8 cellular contexts compared by ENCODE assay signal in genomic region chr12:108560752-108561719, GRCh38. TPM values are rescaled to one million over a fixed set of nuclear protein-coding genes. Genes with fewer than 3 reads are reported as not detected.
DNase-seq lines count a peak whose midpoint lies in the region; TF ChIP-seq lines count a peak whose summit lies in the region.

Gene SART3 (minus strand): TSS chr12:108561173. CDS start chr12:108561154, 19 bp downstream.

- 1% methylated on average over 50 of the region's 57 CpGs for WGBS in SK-N-SH (ENCODE audit: low lambda C conversion rate)

- CTCF ChIA-PET in HEK293T (lab: Yijun Ruan, JAX): interaction anchor here (0.6 kb wide), 1 partner anchor 57 kb away, joined by 3 read pairs; no protein-coding TSS in a partner anchor
- CTCF ChIA-PET in SK-N-SH (lab: Yijun Ruan, JAX): interaction anchor here (0.6 to 16.0 kb wide), 6 partner anchors 11 to 643 kb away, joined by 3 to 503 read pairs (median 4); no protein-coding TSS in a partner anchor

- H3K9ac ChIP-seq in SK-N-SH: peak within 1 kb of the TSS; percentile 90

- H3K9me3 ChIP-seq in SK-N-SH: no peaks in the 10 kb centered on the region

- DNase-seq in GM03348 (ENCODE audit: low spot score) (peak; percentile 88), HEK293T (ENCODE audit: extremely low spot score) (peak; percentile 77), NB4 (ENCODE audit: low read depth) (peak; percentile 95), SK-N-SH (peak; percentile 82), globus pallidus (ENCODE audit: low spot score) (peak; percentile 90), non-pigmented ciliary epithelial cell (ENCODE audit: low read depth) (peak; percentile 68), substantia nigra (lab: John Stamatoyannopoulos, UW) (peak in 47 of 49 donors; percentile 25 to 89 (median 68))
- peak; percentile 85 for DNase-seq in activated naive CD4-positive, alpha-beta T cell treated with anti-CD3 and anti-CD28 coated beads, Interleukin-2, amount 50 U/mL, for 16 hours

- H2AFZ ChIP-seq in SK-N-SH (ENCODE audit: low read depth): peak within 1 kb of the TSS; percentile 99

- H3K36me3 ChIP-seq in SK-N-SH (replicated peaks in 1 of 2; ENCODE audit: control insufficient read depth in 1 of 2, insufficient read depth in 2 of 2, low read length in 1 of 2): peaks cover 17 to 26% of the 10 kb centered on the region in 2 experiments

- peaks cover 25% of the 10 kb centered on the region for H4K20me1 ChIP-seq in SK-N-SH (ENCODE audit: insufficient read depth)

- peaks cover 24 to 39% of the 10 kb centered on the region in 2 experiments for H3K4me1 ChIP-seq in SK-N-SH (ENCODE audit: control insufficient read depth in 1 of 2, insufficient read depth in 2 of 2, low read depth in 1 of 2, low read length in 1 of 2)

- POLR2A ChIA-PET in HEK293T (lab: Yijun Ruan, JAX) (interaction anchor here (0.6 to 1.9 kb wide), 5 partner anchors 12 to 526 kb away, joined by 3 to 8 read pairs (median 3); partner anchors contain the start of gene FICD), SK-N-SH (lab: Yijun Ruan, JAX) (interaction anchor here (0.6 to 1.0 kb wide), 3 partner anchors 20 to 750 kb away, joined by 3 to 5 read pairs (median 3); no protein-coding TSS in a partner anchor)

- peaks cover 18% of the 10 kb centered on the region for H3F3A ChIP-seq in SK-N-SH (replicated peaks; ENCODE audit: insufficient read depth)

- no peak for TF ChIP-seq RAD21 in SK-N-SH (IDR thresholded peaks at IDR 0.05; ENCODE audit: low read length)

- peaks cover 77% of the 10 kb centered on the region for H3K79me2 ChIP-seq in SK-N-SH (ENCODE audit: insufficient read depth)

- TF ChIP-seq EP300 in SK-N-SH (IDR thresholded peaks at IDR 0.05; ENCODE audit: borderline replicate concordance in 1 of 2, low read depth in 1 of 2, low read length in 1 of 2): no peak; a peak in 1 of 4 replicates

- H3K9me2 ChIP-seq in SK-N-SH: no peaks in the 10 kb centered on the region

- TF ChIP-seq CTCF in NB4 (IDR thresholded peaks at IDR 0.05; ENCODE audit: low read depth, low read length) (no peak), SK-N-SH (IDR thresholded peaks at IDR 0.05) (no peak)

- no peaks in the 10 kb centered on the region for H3K27me3 ChIP-seq in SK-N-SH (ENCODE audit: insufficient read depth)

- peak; percentile 66 for TF ChIP-seq POLR2A in NB4 (IDR thresholded peaks at IDR 0.05; ENCODE audit: extremely low read depth, insufficient read length)

- peak within 1 kb of the TSS; percentile 98 for H3K4me3 ChIP-seq in NB4 (ENCODE audit: low read depth, low read length)
- peak within 1 kb of the TSS; percentile 67 to 97 for H3K4me3 ChIP-seq in SK-N-SH (ENCODE audit: low read depth in 2 of 2, low read length in 1 of 2)

- peak within 1 kb of the TSS; percentile 81 to 95 for H3K27ac ChIP-seq in SK-N-SH (ENCODE audit: low read depth in 2 of 2, low read length in 1 of 2)
- H3K27ac ChIP-seq in substantia nigra (ENCODE audit: low read depth, low read length, poor library complexity, severe bottlenecking): peak within 1 kb of the TSS; percentile 90

- H3K4me2 ChIP-seq in SK-N-SH: peak within 1 kb of the TSS; percentile 92

TF ChIP-seq in HEK293T, 16 proteins besides CTCF, POLR2A, EP300 and RAD21:
- TF ChIP-seq ELF4 (IDR thresholded peaks at IDR 0.05) (peak; percentile 78), ARNT (IDR thresholded peaks at IDR 0.05) (no peak), NFRKB (IDR thresholded peaks at IDR 0.05) (peak; percentile 97), L3MBTL2 (conservative IDR thresholded peaks at IDR 0.05) (peak; percentile 38)

TF ChIP-seq in SK-N-SH, 30 proteins besides CTCF, POLR2A, EP300 and RAD21 (continues in another document):
- TF ChIP-seq EZH2phosphoT487 (IDR thresholded peaks at IDR 0.05; ENCODE audit: borderline replicate concordance, low read depth) (no peak), IRF3 (IDR thresholded peaks at IDR 0.05; ENCODE audit: low read depth, low read length) (no peak), SMC3 (IDR thresholded peaks at IDR 0.05; ENCODE audit: low read depth, low read length) (no peak), NFIC (IDR thresholded peaks at IDR 0.05; ENCODE audit: borderline replicate concordance) (no peak), CHD2 (IDR thresholded peaks at IDR 0.05; ENCODE audit: low read length, partially characterized antibody) (peak; percentile 47), NRF1 (IDR thresholded peaks at IDR 0.05; ENCODE audit: low read depth, low read length) (no peak), ZBTB33 (IDR thresholded peaks at IDR 0.05; ENCODE audit: borderline replicate concordance, low read depth) (0 out of 2 replicates have a peak, but pooled peaks have one; percentile 58), JUND (IDR thresholded peaks at IDR 0.05) (no peak), FOXM1 (IDR thresholded peaks at IDR 0.05; ENCODE audit: low read depth) (no peak), TAF1 (IDR thresholded peaks at IDR 0.05; ENCODE audit: borderline replicate concordance, low read depth, low read length) (peak; percentile 95), REST (IDR thresholded peaks at IDR 0.05; ENCODE audit: low read depth, low read length) (0 out of 2 replicates have a peak, but pooled peaks have one; percentile 14), MEF2A (IDR thresholded peaks at IDR 0.05; ENCODE audit: borderline replicate concordance, low read depth) (no peak), SIN3A (IDR thresholded peaks at IDR 0.05; ENCODE audit: borderline replicate concordance, low read depth, low read length) (no peak), MXI1 (IDR thresholded peaks at IDR 0.05; ENCODE audit: low read depth, low read length) (peak; percentile 48; the same call in 1 of the 2 replicates), TEAD4 (IDR thresholded peaks at IDR 0.05; ENCODE audit: borderline replicate concordance, insufficient read depth) (0 out of 2 replicates have a peak, but pooled peaks have one; percentile 19), PBX3 (IDR thresholded peaks at IDR 0.05) (no peak), TCF12 (IDR thresholded peaks at IDR 0.05) (no peak), RCOR1 (IDR thresholded peaks at IDR 0.05; ENCODE audit: low read length) (0 out of 2 replicates have a peak, but pooled peaks have one; percentile 13), RFX5 (IDR thresholded peaks at IDR 0.05; ENCODE audit: low read length) (no peak)

RNA-seq across cellular contexts. Expression of gene SART3, which starts in this region (rescaled TPM):
- polyA plus RNA-seq in SK-N-SH (2012; rRNA removed): 23.4 and 28.9 TPM in 2 replicates
- 25.3 and 27.8 TPM in 2 replicates for polyA plus RNA-seq in SK-N-SH (2012; cell fraction: cytosol; rRNA removed)
- 61.7 and 64.4 TPM in 2 replicates for polyA plus RNA-seq in SK-N-SH (2012; cell fraction: nucleus; rRNA removed)

Comparison
In these comparisons a context has a peak if more than half of its experiments do, and no peak if none do; other contexts are left out.
1. Peak in every context shown above with its lines: DNase-seq, H3K4me3 ChIP-seq and H3K27ac ChIP-seq.